23 cellular contexts compared by ENCODE assay signal in genomic region chr12:107480836-107481608, GRCh38.
"Had no signal": no experiment of that assay in that cellular context is flagged by ENCODE, and none has a peak within 500 bp of the region (broad histone marks: within the 10 kb centered on the region; RNA-seq: fewer than 3 reads in every experiment).

No MANE protein-coding gene starts in this region.

- H3K4me3 ChIP-seq: coronary artery, esophagus muscularis mucosa, hepatocyte, left ventricle myocardium inferior, ovary, prostate gland, right atrium auricular region, testis had no signal

- H3K27ac ChIP-seq: coronary artery, esophagus muscularis mucosa, hepatocyte, left ventricle myocardium inferior, neutrophil, ovary, prostate gland, right atrium auricular region, testis had no signal

- H3K27me3 Mint-ChIP-seq: activated CD4-positive, alpha-beta memory T cell treated with anti-CD3 and anti-CD28 coated beads for 36 hours; activated CD4-positive, alpha-beta T cell treated with anti-CD3 and anti-CD28 coated beads for 36 hours; T-cell had no signal

- H3K36me3 ChIP-seq: esophagus muscularis mucosa, left ventricle myocardium inferior, neutrophil, ovary, prostate gland, right atrium auricular region had no signal

- H3K36me3 Mint-ChIP-seq: activated CD4-positive, alpha-beta memory T cell treated with anti-CD3 and anti-CD28 coated beads for 36 hours; activated naive CD4-positive, alpha-beta T cell treated with anti-CD3 and anti-CD28 coated beads, Interleukin-2, amount 10 ng/mL, durations not matched to agents 7 days and 5 days; immature natural killer cell; natural killer cell treated with Interleukin-12 subunit alpha and Interleukin-12 subunit beta and Interleukin-15 and Interleukin-18, amount 100 ng/mL, for 72 hours; T-cell; type B pancreatic cell had no signal

- H3K4me3 Mint-ChIP-seq: activated CD4-positive, alpha-beta memory T cell treated with anti-CD3 and anti-CD28 coated beads for 36 hours; activated CD4-positive, alpha-beta T cell treated with anti-CD3 and anti-CD28 coated beads for 36 hours; activated naive CD4-positive, alpha-beta T cell treated with anti-CD3 and anti-CD28 coated beads, Interleukin-2, amount 10 ng/mL, durations not matched to agents 7 days and 5 days; activated T-cell treated with anti-CD3 and anti-CD28 coated beads, Interleukin-2, amount 50 U/mL, for 72 hours; immature natural killer cell; natural killer cell treated with Interleukin-12 subunit alpha and Interleukin-12 subunit beta and Interleukin-15 and Interleukin-18, amount 100 ng/mL, for 72 hours; T-cell; type B pancreatic cell had no signal

- H3K4me1 ChIP-seq: esophagus muscularis mucosa, left ventricle myocardium inferior, prostate gland, right atrium auricular region, testis had no signal

- H3K27ac Mint-ChIP-seq: activated CD4-positive, alpha-beta memory T cell treated with anti-CD3 and anti-CD28 coated beads for 36 hours; activated CD4-positive, alpha-beta T cell treated with anti-CD3 and anti-CD28 coated beads for 36 hours; activated naive CD4-positive, alpha-beta T cell treated with anti-CD3 and anti-CD28 coated beads, Interleukin-2, amount 10 ng/mL, durations not matched to agents 7 days and 5 days; activated T-cell treated with anti-CD3 and anti-CD28 coated beads, Interleukin-2, amount 50 U/mL, for 72 hours; T-cell; type B pancreatic cell had no signal

- DNase-seq: activated CD4-positive, alpha-beta memory T cell treated with anti-CD3 and anti-CD28 coated beads for 36 hours; activated CD4-positive, alpha-beta T cell treated with anti-CD3 and anti-CD28 coated beads for 36 hours; activated effector memory CD4-positive, alpha-beta T cell treated with anti-CD3 and anti-CD28 coated beads, Interleukin-2, amount 50 U/mL, for 16 hours; activated naive CD4-positive, alpha-beta T cell treated with anti-CD3 and anti-CD28 coated beads, Interleukin-2, amount 10 ng/mL, durations not matched to agents 7 days and 5 days; activated T-cell treated with anti-CD3 and anti-CD28 coated beads, Interleukin-2, amount 50 U/mL, for 72 hours; cerebellar nuclear complex; glutamatergic neuron; immature natural killer cell; kidney glomerular epithelial cell; left ventricle myocardium inferior; mammary epithelial cell; ovary; stimulated activated CD4-positive, alpha-beta T cell treated with anti-CD3 and anti-CD28 coated beads, Interleukin-12 subunit alpha, Interleukin-12 subunit beta, amount 100 ng/mL, for 4 hours; T-cell; testis had no signal

- ATAC-seq: activated CD4-positive, alpha-beta T cell treated with anti-CD3 and anti-CD28 coated beads for 36 hours; activated T-cell treated with anti-CD3 and anti-CD28 coated beads, Interleukin-2, amount 50 U/mL, for 72 hours; natural killer cell treated with Interleukin-12 subunit alpha and Interleukin-12 subunit beta and Interleukin-15 and Interleukin-18, amount 100 ng/mL, for 72 hours; T-cell had no signal

- H3K27me3 ChIP-seq: hepatocyte, neutrophil, ovary, right atrium auricular region, testis had no signal

- H3K9me3 Mint-ChIP-seq: activated CD4-positive, alpha-beta memory T cell treated with anti-CD3 and anti-CD28 coated beads for 36 hours; activated naive CD4-positive, alpha-beta T cell treated with anti-CD3 and anti-CD28 coated beads, Interleukin-2, amount 10 ng/mL, durations not matched to agents 7 days and 5 days; activated T-cell treated with anti-CD3 and anti-CD28 coated beads, Interleukin-2, amount 50 U/mL, for 72 hours; immature natural killer cell; natural killer cell treated with Interleukin-12 subunit alpha and Interleukin-12 subunit beta and Interleukin-15 and Interleukin-18, amount 100 ng/mL, for 72 hours; T-cell; type B pancreatic cell had no signal

- H3K9me3 ChIP-seq: esophagus muscularis mucosa, left ventricle myocardium inferior, neutrophil, ovary, prostate gland, right atrium auricular region, testis had no signal
